Comparison of ENCODE assay signal across 9 cellular contexts in the genomic region with DNA sequence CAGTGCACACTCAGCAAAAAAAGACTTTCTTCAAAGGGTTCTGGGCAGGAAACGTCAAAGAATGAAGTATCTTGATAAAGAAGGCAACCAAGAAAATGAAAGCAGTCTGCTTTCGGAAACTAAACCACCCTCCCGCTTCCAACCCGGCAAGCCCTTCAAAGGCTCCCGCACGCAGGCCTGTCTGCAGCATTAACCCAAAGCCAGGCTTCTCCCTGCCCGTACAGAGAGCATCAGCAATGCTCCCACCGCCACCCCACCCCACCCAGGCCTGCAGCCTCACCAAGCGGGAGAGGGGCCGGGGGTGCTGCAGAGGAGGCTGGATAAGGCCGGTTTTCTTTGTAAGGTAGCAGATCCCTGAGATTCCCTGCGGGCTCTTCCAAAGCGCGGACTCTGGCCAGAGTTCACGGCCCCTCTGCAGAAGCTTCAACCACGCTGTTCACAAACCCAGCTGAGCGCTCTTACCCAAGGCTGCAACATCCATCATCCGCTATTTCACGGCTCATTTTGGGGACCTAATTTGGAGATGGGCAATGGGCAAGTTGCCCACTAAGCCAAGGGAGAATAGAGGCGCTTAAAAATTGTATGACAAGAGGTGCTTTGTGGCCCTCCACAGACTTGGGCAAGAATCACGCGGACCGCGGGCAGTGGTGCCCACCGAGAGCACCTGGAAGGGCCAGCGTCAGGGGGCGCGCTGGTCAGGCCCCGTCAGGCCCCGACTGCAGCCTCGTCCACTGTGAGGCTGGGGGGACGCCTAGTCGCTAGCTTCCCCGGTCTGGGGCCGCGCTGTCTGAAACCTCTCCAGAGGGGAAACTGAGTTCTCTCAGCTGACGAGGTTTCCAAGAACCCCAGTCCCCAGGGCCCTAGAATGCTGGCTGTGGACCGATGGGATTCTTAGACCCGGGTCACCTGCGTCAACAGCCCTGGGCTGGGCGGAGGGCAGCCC.
A peak's percentile ranks its signal among the peaks of the same experiment; 100 is the strongest.
DNase-seq lines count a peak whose midpoint lies in the region; ATAC-seq and TF ChIP-seq lines count a peak whose summit lies in the region.
"Had no signal": no experiment of that assay in that cellular context is flagged by ENCODE, and none has a peak within 500 bp of the region (broad histone marks: within the 10 kb centered on the region; RNA-seq: fewer than 3 reads in every experiment).

No MANE protein-coding gene starts in this region.

- TF ChIP-seq POLR2A in prostate gland (IDR thresholded peaks at IDR 0.05): no peak

- peak overlapping the region; percentile 93 for H3K27ac Mint-ChIP-seq in T-helper 2 cell treated with Interferon-gamma antibody and Interleukin-4, amounts not matched to agents 5 μg/mL and 100 μg/mL, for 36 hours

- 84% methylated on average over 41 of the region's 41 CpGs for WGBS in prostate gland

- H3K4me1 Mint-ChIP-seq in T-helper 2 cell treated with Interferon-gamma antibody and Interleukin-4, amounts not matched to agents 5 μg/mL and 100 μg/mL, for 36 hours (ENCODE audit: low read depth): peaks cover 28% of the 10 kb centered on the region

- no peaks in the 10 kb centered on the region for H3K9me3 ChIP-seq in prostate gland
- H3K9me3 ChIP-seq: SJSA1 had no signal

- peak; percentile 50 for ATAC-seq in GM19463 (IDR thresholded peaks at IDR 0.05; ENCODE audit: unreplicated experiment)

- TF ChIP-seq CTCF in prostate gland (IDR thresholded peaks at IDR 0.05): no peak

- peak overlapping the region; percentile 78 for H3K4me3 Mint-ChIP-seq in T-helper 2 cell treated with Interferon-gamma antibody and Interleukin-4, amounts not matched to agents 5 μg/mL and 100 μg/mL, for 36 hours

- no peaks in the 10 kb centered on the region for H3K27me3 ChIP-seq in prostate gland (replicated peaks; ENCODE audit: insufficient read depth)
- H3K27me3 ChIP-seq: SJSA1 had no signal

- H3K4me1 ChIP-seq in prostate gland (replicated peaks): no peaks in the 10 kb centered on the region
- H3K4me1 ChIP-seq: SJSA1 had no signal

- no peak overlapping the region for H3K27ac ChIP-seq in prostate gland
- H3K27ac ChIP-seq: SJSA1 had no signal

- DNase-seq in T-helper 2 cell treated with Interferon-gamma antibody and Interleukin-4, amounts not matched to agents 5 μg/mL and 100 μg/mL, for 36 hours (ENCODE audit: low spot score): peak; percentile 52
- DNase-seq in central memory CD4-positive, alpha-beta T cell: peak; percentile 76
- DNase-seq in stimulated activated CD8-positive, alpha-beta memory T cell treated with anti-CD3 and anti-CD28 coated beads, Interleukin-12 subunit alpha, Interleukin-12 subunit beta, amount 100 ng/mL, for 4 hours (ENCODE audit: low read depth): peak; percentile 13
- no peak for DNase-seq in prostate gland (ENCODE audit: low spot score)
- DNase-seq in SHP77 treated with DMSO at 0.1 percent for 48 hours (lab: John Stamatoyannopoulos, UW): no peak
- DNase-seq in NCI-H774 (lab: John Stamatoyannopoulos, UW): no peak
- no peak for DNase-seq in NCI-H1105 (lab: John Stamatoyannopoulos, UW)

- intact Hi-C loops in prostate gland (cut with DNase I): no loop called here

- H3K36me3 ChIP-seq in prostate gland: no peaks in the 10 kb centered on the region
- H3K36me3 ChIP-seq: SJSA1 had no signal

- peaks cover 27% of the 10 kb centered on the region for H3K27me3 Mint-ChIP-seq in T-helper 2 cell treated with Interferon-gamma antibody and Interleukin-4, amounts not matched to agents 5 μg/mL and 100 μg/mL, for 36 hours (ENCODE audit: low read depth)

- no peaks in the 10 kb centered on the region for H3K9me3 Mint-ChIP-seq in T-helper 2 cell treated with Interferon-gamma antibody and Interleukin-4, amounts not matched to agents 5 μg/mL and 100 μg/mL, for 36 hours

- H3K4me3 ChIP-seq in prostate gland: no peak overlapping the region
- H3K4me3 ChIP-seq: SJSA1 had no signal

- no peaks in the 10 kb centered on the region for H3K36me3 Mint-ChIP-seq in T-helper 2 cell treated with Interferon-gamma antibody and Interleukin-4, amounts not matched to agents 5 μg/mL and 100 μg/mL, for 36 hours (ENCODE audit: low read depth)

Comparison
In these comparisons a context has a peak if more than half of its experiments do, and no peak if none do; other contexts are left out.
1. DNase-seq: peak in T-helper 2 cell treated with Interferon-gamma antibody and Interleukin-4, amounts not matched to agents 5 μg/mL and 100 μg/mL, for 36 hours (single experiment), central memory CD4-positive, alpha-beta T cell (single experiment) and stimulated activated CD8-positive, alpha-beta memory T cell treated with anti-CD3 and anti-CD28 coated beads, Interleukin-12 subunit alpha, Interleukin-12 subunit beta, amount 100 ng/mL, for 4 hours (single experiment); none in prostate gland (single experiment), SHP77 treated with DMSO at 0.1 percent for 48 hours (single experiment), NCI-H774 (single experiment) and NCI-H1105 (single experiment).